ENCODE assay signal across 8 cellular contexts in the genomic region with DNA sequence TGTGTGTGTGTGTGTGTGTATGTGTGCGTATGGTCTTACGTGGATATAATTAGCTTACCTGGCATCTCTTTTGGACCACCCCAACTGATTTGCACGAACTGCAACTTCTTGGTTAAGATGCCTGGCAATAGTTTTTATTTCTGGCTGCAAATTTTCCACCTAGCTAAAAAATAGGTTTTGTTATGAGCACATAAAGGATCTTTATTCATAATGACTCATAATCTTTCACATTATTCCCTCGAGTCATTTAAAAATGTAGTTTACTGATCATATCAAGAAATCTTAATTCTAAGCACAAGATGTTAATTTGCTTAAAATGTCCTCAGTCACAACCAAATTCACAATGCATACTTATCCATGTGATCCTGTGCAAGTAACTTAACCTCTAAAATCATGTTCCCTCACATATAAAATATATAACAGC. TPM values are rescaled to one million over a fixed set of nuclear protein-coding genes. Genes with fewer than 3 reads are reported as not detected.
A peak's percentile ranks its signal among the peaks of the same experiment; 100 is the strongest.
DNase-seq lines count a peak whose midpoint lies in the region; ATAC-seq and TF ChIP-seq lines count a peak whose summit lies in the region.

No MANE protein-coding gene starts in this region.

- POLR2A ChIA-PET in WTC11 (lab: Charles Lee): no interaction called here

- H3K4me3 Mint-ChIP-seq in WTC11: peak overlapping the region; percentile 88

- H3K27ac ChIP-seq in skeletal muscle tissue (ENCODE audit: low read depth, low read length): peak overlapping the region; percentile 95

- H3K36me3 ChIP-seq in skeletal muscle tissue (ENCODE audit: control insufficient read depth in 3 of 3, insufficient read depth in 3 of 3, low read length in 3 of 3): peaks cover 0 to 11% (median 8%) of the 10 kb centered on the region in 3 donors

- no peaks in the 10 kb centered on the region for H3K27me3 ChIP-seq in skeletal muscle tissue (ENCODE audit: control insufficient read depth in 3 of 3, insufficient read depth in 3 of 3, low read length in 3 of 3)

- peak overlapping the region; percentile 99; the same call in 1 of the 2 replicates for H3K27ac Mint-ChIP-seq in WTC11

- peak overlapping the region; percentile 93 to 98 (median 96) for H3K9ac ChIP-seq in skeletal muscle tissue (ENCODE audit: low read depth in 1 of 3, low read length in 3 of 3)

- H3K4me3 ChIP-seq in fibroblast of the aortic adventitia (ENCODE audit: low read depth, low read length) (peak overlapping the region; percentile 85), skeletal muscle tissue (ENCODE audit: low read length in 3 of 3) (peak overlapping the region; percentile 94 to 98 (median 94))

- H3K9me3 ChIP-seq in skeletal muscle tissue (ENCODE audit: control insufficient read depth in 3 of 3, low read length in 3 of 3): no peaks in the 10 kb centered on the region

- CTCF ChIA-PET in WTC11 (lab: Charles Lee): no interaction called here

- ATAC-seq in WTC11 (no peak), GM19467 (IDR thresholded peaks at IDR 0.05; ENCODE audit: unreplicated experiment) (no peak)

- TF ChIP-seq CTCF in WTC11 (IDR thresholded peaks at IDR 0.05) (no peak), fibroblast of the aortic adventitia (IDR thresholded peaks at IDR 0.05; ENCODE audit: insufficient read depth, low read length) (no peak)

- H3K4me1 Mint-ChIP-seq in WTC11: peaks cover 8% of the 10 kb centered on the region

- peaks cover 13% of the 10 kb centered on the region; the same call in 1 of the 2 replicates for H3K36me3 Mint-ChIP-seq in WTC11

- DNase-seq in NCI-H1092 treated with DMSO at 0.1 percent for 48 hours (lab: John Stamatoyannopoulos, UW) (peak; percentile 65), NCI-H1092 (lab: John Stamatoyannopoulos, UW) (no peak), WTC11 (ENCODE audit: low spot score) (no peak), fibroblast of the aortic adventitia (ENCODE audit: low read depth) (no peak), nucleus accumbens (lab: John Stamatoyannopoulos, UW) (no peak), NCI-H345 treated with DMSO at 0.1 percent for 48 hours (lab: John Stamatoyannopoulos, UW; ENCODE audit: unreplicated experiment) (no peak)

- H3K4me1 ChIP-seq in skeletal muscle tissue (ENCODE audit: control insufficient read depth in 3 of 3, insufficient read depth in 3 of 3, low read length in 3 of 3): peaks cover 4 to 9% (median 6%) of the 10 kb centered on the region in 3 donors

- no peaks in the 10 kb centered on the region for H3K9me3 Mint-ChIP-seq in WTC11

- H3K27me3 Mint-ChIP-seq in WTC11 (ENCODE audit: low read depth): no peaks in the 10 kb centered on the region

TF ChIP-seq in WTC11, 78 proteins besides CTCF, POLR2A, EP300 and RAD21:
- TF ChIP-seq SOX15 (CRISPR knock-in tag; IDR thresholded peaks at IDR 0.05): no peak
- no peak for TF ChIP-seq FOXK1 (CRISPR knock-in tag; IDR thresholded peaks at IDR 0.05)
- TF ChIP-seq, protein P1, sequence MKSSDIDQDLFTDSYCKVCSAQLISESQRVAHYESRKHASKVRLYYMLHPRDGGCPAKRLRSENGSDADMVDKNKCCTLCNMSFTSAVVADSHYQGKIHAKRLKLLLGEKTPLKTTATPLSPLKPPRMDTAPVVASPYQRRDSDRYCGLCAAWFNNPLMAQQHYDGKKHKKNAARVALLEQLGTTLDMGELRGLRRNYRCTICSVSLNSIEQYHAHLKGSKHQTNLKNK (CRISPR knock-in tag; IDR thresholded peaks at IDR 0.05): no peak
- no peak for TF ChIP-seq ZNF317 (CRISPR knock-in tag; IDR thresholded peaks at IDR 0.05; ENCODE audit: borderline replicate concordance, low read depth)
- TF ChIP-seq, protein P2, sequence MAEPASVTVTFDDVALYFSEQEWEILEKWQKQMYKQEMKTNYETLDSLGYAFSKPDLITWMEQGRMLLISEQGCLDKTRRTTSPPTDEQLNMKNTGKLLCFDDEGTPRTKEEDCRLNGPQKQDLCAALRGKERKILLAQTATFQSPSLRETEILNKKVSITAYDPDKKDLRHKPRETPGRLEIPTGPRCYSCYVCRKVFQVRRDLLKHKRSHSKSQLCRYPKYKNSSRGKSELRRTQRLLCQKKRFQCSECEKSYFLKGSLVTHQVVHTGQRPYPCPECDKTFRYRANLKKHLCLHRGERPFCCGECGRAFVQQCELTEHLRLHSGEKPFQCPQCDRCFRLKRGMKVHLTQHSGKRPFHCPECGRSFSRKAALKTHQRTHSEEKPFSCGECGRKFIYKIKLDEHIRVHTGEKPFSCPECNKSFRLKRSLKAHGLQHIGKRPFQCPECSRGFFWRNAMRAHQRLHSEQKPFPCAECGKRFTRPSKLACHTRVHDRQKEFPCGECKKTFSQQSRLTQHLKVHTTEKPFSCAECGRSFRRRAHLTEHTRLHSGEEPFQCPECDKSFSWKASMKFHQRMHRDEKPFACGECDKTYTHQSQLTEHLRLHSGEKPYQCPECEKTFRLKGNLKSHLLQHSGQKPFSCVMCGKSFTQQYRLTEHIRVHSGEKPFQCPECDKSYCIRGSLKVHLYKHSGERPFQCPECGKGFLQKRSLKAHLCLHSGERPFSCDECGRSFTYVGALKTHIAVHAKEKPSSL (CRISPR knock-in tag; conservative IDR thresholded peaks at IDR 0.05): no peak
- TF ChIP-seq TCF7 (CRISPR knock-in tag; IDR thresholded peaks at IDR 0.05; ENCODE audit: low read depth): no peak
- TF ChIP-seq HMGXB4 (CRISPR knock-in tag; IDR thresholded peaks at IDR 0.05): no peak
- TF ChIP-seq FOXJ3 (CRISPR knock-in tag; IDR thresholded peaks at IDR 0.05; ENCODE audit: borderline replicate concordance): no peak
- TF ChIP-seq HMGA2 (CRISPR knock-in tag; IDR thresholded peaks at IDR 0.05): no peak
- no peak for TF ChIP-seq CREM (CRISPR knock-in tag; IDR thresholded peaks at IDR 0.05)
- no peak for TF ChIP-seq CREB1 (CRISPR knock-in tag; IDR thresholded peaks at IDR 0.05)
- TF ChIP-seq, protein P3, sequence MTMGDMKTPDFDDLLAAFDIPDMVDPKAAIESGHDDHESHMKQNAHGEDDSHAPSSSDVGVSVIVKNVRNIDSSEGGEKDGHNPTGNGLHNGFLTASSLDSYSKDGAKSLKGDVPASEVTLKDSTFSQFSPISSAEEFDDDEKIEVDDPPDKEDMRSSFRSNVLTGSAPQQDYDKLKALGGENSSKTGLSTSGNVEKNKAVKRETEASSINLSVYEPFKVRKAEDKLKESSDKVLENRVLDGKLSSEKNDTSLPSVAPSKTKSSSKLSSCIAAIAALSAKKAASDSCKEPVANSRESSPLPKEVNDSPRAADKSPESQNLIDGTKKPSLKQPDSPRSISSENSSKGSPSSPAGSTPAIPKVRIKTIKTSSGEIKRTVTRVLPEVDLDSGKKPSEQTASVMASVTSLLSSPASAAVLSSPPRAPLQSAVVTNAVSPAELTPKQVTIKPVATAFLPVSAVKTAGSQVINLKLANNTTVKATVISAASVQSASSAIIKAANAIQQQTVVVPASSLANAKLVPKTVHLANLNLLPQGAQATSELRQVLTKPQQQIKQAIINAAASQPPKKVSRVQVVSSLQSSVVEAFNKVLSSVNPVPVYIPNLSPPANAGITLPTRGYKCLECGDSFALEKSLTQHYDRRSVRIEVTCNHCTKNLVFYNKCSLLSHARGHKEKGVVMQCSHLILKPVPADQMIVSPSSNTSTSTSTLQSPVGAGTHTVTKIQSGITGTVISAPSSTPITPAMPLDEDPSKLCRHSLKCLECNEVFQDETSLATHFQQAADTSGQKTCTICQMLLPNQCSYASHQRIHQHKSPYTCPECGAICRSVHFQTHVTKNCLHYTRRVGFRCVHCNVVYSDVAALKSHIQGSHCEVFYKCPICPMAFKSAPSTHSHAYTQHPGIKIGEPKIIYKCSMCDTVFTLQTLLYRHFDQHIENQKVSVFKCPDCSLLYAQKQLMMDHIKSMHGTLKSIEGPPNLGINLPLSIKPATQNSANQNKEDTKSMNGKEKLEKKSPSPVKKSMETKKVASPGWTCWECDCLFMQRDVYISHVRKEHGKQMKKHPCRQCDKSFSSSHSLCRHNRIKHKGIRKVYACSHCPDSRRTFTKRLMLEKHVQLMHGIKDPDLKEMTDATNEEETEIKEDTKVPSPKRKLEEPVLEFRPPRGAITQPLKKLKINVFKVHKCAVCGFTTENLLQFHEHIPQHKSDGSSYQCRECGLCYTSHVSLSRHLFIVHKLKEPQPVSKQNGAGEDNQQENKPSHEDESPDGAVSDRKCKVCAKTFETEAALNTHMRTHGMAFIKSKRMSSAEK (CRISPR knock-in tag; IDR thresholded peaks at IDR 0.05; ENCODE audit: borderline replicate concordance): no peak
- TF ChIP-seq, protein P4, sequence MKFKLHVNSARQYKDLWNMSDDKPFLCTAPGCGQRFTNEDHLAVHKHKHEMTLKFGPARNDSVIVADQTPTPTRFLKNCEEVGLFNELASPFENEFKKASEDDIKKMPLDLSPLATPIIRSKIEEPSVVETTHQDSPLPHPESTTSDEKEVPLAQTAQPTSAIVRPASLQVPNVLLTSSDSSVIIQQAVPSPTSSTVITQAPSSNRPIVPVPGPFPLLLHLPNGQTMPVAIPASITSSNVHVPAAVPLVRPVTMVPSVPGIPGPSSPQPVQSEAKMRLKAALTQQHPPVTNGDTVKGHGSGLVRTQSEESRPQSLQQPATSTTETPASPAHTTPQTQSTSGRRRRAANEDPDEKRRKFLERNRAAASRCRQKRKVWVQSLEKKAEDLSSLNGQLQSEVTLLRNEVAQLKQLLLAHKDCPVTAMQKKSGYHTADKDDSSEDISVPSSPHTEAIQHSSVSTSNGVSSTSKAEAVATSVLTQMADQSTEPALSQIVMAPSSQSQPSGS (CRISPR knock-in tag; IDR thresholded peaks at IDR 0.05; ENCODE audit: borderline replicate concordance, low read depth): no peak

RNA-seq across cellular contexts. Expression of gene COX18, which starts 1.5 kb away (rescaled TPM):
- total RNA-seq in WTC11 (2021): 26.9 to 28.9 TPM (median 28.3 TPM) in 3 replicates
- 14.5 and 22.9 TPM in 2 replicates for total RNA-seq in fibroblast of the aortic adventitia (ENCODE audit: low replicate concordance)
- total RNA-seq in skeletal muscle tissue: 8.4 TPM
